In the genomic region with DNA sequence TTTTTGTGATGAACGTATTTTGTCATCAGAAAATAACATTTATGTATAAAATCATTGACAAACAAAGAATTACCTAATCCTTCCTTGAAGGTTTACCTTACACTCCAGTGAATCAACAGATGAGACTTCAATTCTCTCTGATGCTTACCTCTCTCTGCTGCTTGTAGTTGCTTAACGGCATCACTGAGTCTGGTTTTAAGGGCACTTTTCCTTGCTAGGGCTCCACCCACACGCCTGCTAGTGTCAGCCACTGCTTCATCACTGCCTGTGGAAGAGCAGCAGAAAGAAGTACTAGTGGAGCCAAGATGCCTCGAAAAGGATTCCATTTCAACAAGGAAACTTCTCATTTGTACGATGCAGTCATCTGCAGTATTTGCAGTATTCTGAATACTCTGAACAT, we compare ENCODE assay signal across 10 cellular contexts.
DNase-seq lines count a peak whose midpoint lies in the region; ATAC-seq and TF ChIP-seq lines count a peak whose summit lies in the region.
"Had no signal": no experiment of that assay in that cellular context is flagged by ENCODE, and none has a peak within 500 bp of the region (broad histone marks: within the 10 kb centered on the region; RNA-seq: fewer than 3 reads in every experiment).

No MANE protein-coding gene starts in this region.

- H4K91ac ChIP-seq in neuronal stem cell (ENCODE audit: low read depth, low read length, poor library complexity), result no peak overlapping the region

- H3K27ac Mint-ChIP-seq in stimulated activated naive B cell treated with anti-CD40 and anti-IgM and Interleukin-4, amounts not matched to agents 10 μg/mL and 1 μg/mL and 100 μg/mL, for 72 hours, result no peak overlapping the region
- no peak overlapping the region for H3K27ac Mint-ChIP-seq in CD4-positive, alpha-beta memory T cell
- no peak overlapping the region for H3K27ac Mint-ChIP-seq in natural killer cell treated with Interleukin-12 subunit alpha and Interleukin-12 subunit beta and Interleukin-15 and Interleukin-18, amount 100 ng/mL, for 72 hours

- H3K4me1 Mint-ChIP-seq in stimulated activated naive B cell treated with anti-CD40 and anti-IgM and Interleukin-4, amounts not matched to agents 10 μg/mL and 1 μg/mL and 100 μg/mL, for 72 hours, result peaks cover 6 to 34% of the 10 kb centered on the region in 2 donors
- H3K4me1 Mint-ChIP-seq in CD4-positive, alpha-beta memory T cell, result no peaks in the 10 kb centered on the region
- no peaks in the 10 kb centered on the region for H3K4me1 Mint-ChIP-seq in natural killer cell treated with Interleukin-12 subunit alpha and Interleukin-12 subunit beta and Interleukin-15 and Interleukin-18, amount 100 ng/mL, for 72 hours (ENCODE audit: low read depth in 2 of 2)

- H3K36me3 Mint-ChIP-seq in stimulated activated naive B cell treated with anti-CD40 and anti-IgM and Interleukin-4, amounts not matched to agents 10 μg/mL and 1 μg/mL and 100 μg/mL, for 72 hours, result no peaks in the 10 kb centered on the region
- no peaks in the 10 kb centered on the region for H3K36me3 Mint-ChIP-seq in CD4-positive, alpha-beta memory T cell
- H3K36me3 Mint-ChIP-seq in natural killer cell treated with Interleukin-12 subunit alpha and Interleukin-12 subunit beta and Interleukin-15 and Interleukin-18, amount 100 ng/mL, for 72 hours, result no peaks in the 10 kb centered on the region

- H3K27me3 ChIP-seq in neuronal stem cell (ENCODE audit: control insufficient read depth in 3 of 3, insufficient read depth in 3 of 3, low read depth in 1 of 3, low read length in 3 of 3), result no peaks in the 10 kb centered on the region
- H3K27me3 ChIP-seq in CD4-positive, alpha-beta memory T cell (ENCODE audit: insufficient read depth, low read length), result no peaks in the 10 kb centered on the region

- CTCF ChIA-PET in HEK293T (lab: Yijun Ruan, JAX), result no interaction called here
- CTCF ChIA-PET in CD4-positive, alpha-beta memory T cell (lab: Charles Lee; ENCODE audit: partially characterized antibody), result interaction anchor here (3.1 kb wide), 1 partner anchor 12 kb away, joined by 16 read pairs; no protein-coding TSS in a partner anchor

- intact Hi-C loops in CD4-positive, alpha-beta memory T cell (cut with micrococcal nuclease), result no loop called here

- H3K4ac ChIP-seq in neuronal stem cell (ENCODE audit: low read length), result no peak overlapping the region

- peaks cover 0 to 4% of the 10 kb centered on the region in 2 donors for H3K27me3 Mint-ChIP-seq in stimulated activated naive B cell treated with anti-CD40 and anti-IgM and Interleukin-4, amounts not matched to agents 10 μg/mL and 1 μg/mL and 100 μg/mL, for 72 hours
- H3K27me3 Mint-ChIP-seq in CD4-positive, alpha-beta memory T cell, result peaks cover 9 to 10% of the 10 kb centered on the region in 2 donors
- H3K27me3 Mint-ChIP-seq in natural killer cell treated with Interleukin-12 subunit alpha and Interleukin-12 subunit beta and Interleukin-15 and Interleukin-18, amount 100 ng/mL, for 72 hours, result peaks cover 17 to 20% of the 10 kb centered on the region in 2 donors

- no peak overlapping the region for H2BK120ac ChIP-seq in neuronal stem cell (ENCODE audit: low read depth, low read length)

- no peak overlapping the region for H2BK15ac ChIP-seq in neuronal stem cell (ENCODE audit: low read length)

- H2BK5ac ChIP-seq in neuronal stem cell (ENCODE audit: low read length), result no peak overlapping the region

- no peak overlapping the region for H3K18ac ChIP-seq in neuronal stem cell (ENCODE audit: low read length)

- H2AFZ ChIP-seq in neuronal stem cell (ENCODE audit: low read length), result peak overlapping the region; percentile 27

- no peak overlapping the region for H3K4me3 Mint-ChIP-seq in stimulated activated naive B cell treated with anti-CD40 and anti-IgM and Interleukin-4, amounts not matched to agents 10 μg/mL and 1 μg/mL and 100 μg/mL, for 72 hours
- no peak overlapping the region for H3K4me3 Mint-ChIP-seq in CD4-positive, alpha-beta memory T cell
- H3K4me3 Mint-ChIP-seq in natural killer cell treated with Interleukin-12 subunit alpha and Interleukin-12 subunit beta and Interleukin-15 and Interleukin-18, amount 100 ng/mL, for 72 hours, result no peak overlapping the region

- H3K4me2 ChIP-seq in neuronal stem cell (ENCODE audit: insufficient read depth, low read length, poor library complexity, severe bottlenecking), result no peak overlapping the region

- DNase-seq in DMS79 (lab: John Stamatoyannopoulos, UW) (peak; percentile 30), NCI-H524 (lab: John Stamatoyannopoulos, UW) (peak; percentile 41 to 63), fibroblast of peridontal ligament (ENCODE audit: extremely low read depth) (peak; percentile 77), neuronal stem cell (ENCODE audit: low spot score) (no peak), HEK293T (ENCODE audit: extremely low spot score) (no peak)
- DNase-seq in stimulated activated naive B cell treated with anti-CD40 and anti-IgM and Interleukin-4, amounts not matched to agents 10 μg/mL and 1 μg/mL and 100 μg/mL, for 72 hours, result no peak
- no peak for DNase-seq in CD4-positive, alpha-beta memory T cell
- no peak for DNase-seq in natural killer cell treated with Interleukin-12 subunit alpha and Interleukin-12 subunit beta and Interleukin-15 and Interleukin-18, amount 100 ng/mL, for 72 hours (ENCODE audit: low spot score)
- DNase-seq: activated CD4-positive, alpha-beta T cell treated with anti-CD3 and anti-CD28 coated beads for 4 hours; NCI-H2107 had no signal

- H3K4me1 ChIP-seq in neuronal stem cell (ENCODE audit: control insufficient read depth in 2 of 2, insufficient read depth in 1 of 2, low read depth in 1 of 2, low read length in 2 of 2), result no peaks in the 10 kb centered on the region
- H3K4me1 ChIP-seq in CD4-positive, alpha-beta memory T cell (ENCODE audit: insufficient read depth, low read length), result no peaks in the 10 kb centered on the region

- ATAC-seq in stimulated activated naive B cell treated with anti-CD40 and anti-IgM and Interleukin-4, amounts not matched to agents 10 μg/mL and 1 μg/mL and 100 μg/mL, for 72 hours (replicated peaks), result no peak
- ATAC-seq in natural killer cell treated with Interleukin-12 subunit alpha and Interleukin-12 subunit beta and Interleukin-15 and Interleukin-18, amount 100 ng/mL, for 72 hours, result no peak

- no peak overlapping the region for H2AK5ac ChIP-seq in neuronal stem cell (ENCODE audit: low read depth, low read length)

- no peaks in the 10 kb centered on the region for H3K9me3 Mint-ChIP-seq in stimulated activated naive B cell treated with anti-CD40 and anti-IgM and Interleukin-4, amounts not matched to agents 10 μg/mL and 1 μg/mL and 100 μg/mL, for 72 hours
- H3K9me3 Mint-ChIP-seq in CD4-positive, alpha-beta memory T cell, result no peaks in the 10 kb centered on the region
- H3K9me3 Mint-ChIP-seq in natural killer cell treated with Interleukin-12 subunit alpha and Interleukin-12 subunit beta and Interleukin-15 and Interleukin-18, amount 100 ng/mL, for 72 hours, result no peaks in the 10 kb centered on the region

- H4K8ac ChIP-seq in neuronal stem cell (ENCODE audit: low read depth, low read length), result no peak overlapping the region

- no peaks in the 10 kb centered on the region for H3K9me3 ChIP-seq in neuronal stem cell (replicated peaks in 1 of 2; ENCODE audit: control insufficient read depth in 2 of 2, insufficient read depth in 1 of 2, low read depth in 1 of 2, low read length in 2 of 2)
- no peaks in the 10 kb centered on the region for H3K9me3 ChIP-seq in CD4-positive, alpha-beta memory T cell (ENCODE audit: control insufficient read depth in 1 of 2, low read length in 2 of 2)

- POLR2A ChIA-PET in HEK293T (lab: Yijun Ruan, JAX), result no interaction called here
- POLR2A ChIA-PET in CD4-positive, alpha-beta memory T cell (lab: Charles Lee; ENCODE audit: partially characterized antibody), result no interaction called here

- H3K79me1 ChIP-seq in neuronal stem cell (ENCODE audit: low read depth, low read length), result no peaks in the 10 kb centered on the region

- no peak overlapping the region for H3K4me3 ChIP-seq in neuronal stem cell (ENCODE audit: low read length in 2 of 2)
- H3K4me3 ChIP-seq in CD4-positive, alpha-beta memory T cell (ENCODE audit: low read length in 2 of 2), result no peak overlapping the region

- no peak overlapping the region for H3K9ac ChIP-seq in neuronal stem cell (ENCODE audit: low read depth, low read length, poor library complexity)

- WGBS in neuronal stem cell (ENCODE audit: extremely low coverage in 2 of 2, insufficient read length in 2 of 2, insufficient replicate concordance in 1 of 2), 2 donors, result no CpG with 5 or more reads among the region's 5 CpGs

- H3K27ac ChIP-seq in neuronal stem cell (replicated peaks; ENCODE audit: low read length), result no peak overlapping the region
- H3K27ac ChIP-seq in CD4-positive, alpha-beta memory T cell (ENCODE audit: low read depth, low read length), result no peak overlapping the region

- H3K23ac ChIP-seq in neuronal stem cell (ENCODE audit: low read depth, low read length, poor library complexity), result no peak overlapping the region

- H3K14ac ChIP-seq in neuronal stem cell (ENCODE audit: low read length), result no peak overlapping the region

- H3K36me3 ChIP-seq in neuronal stem cell (replicated peaks in 1 of 2; ENCODE audit: control insufficient read depth in 2 of 2, insufficient read depth in 2 of 2, low read length in 2 of 2), result no peaks in the 10 kb centered on the region
- no peaks in the 10 kb centered on the region for H3K36me3 ChIP-seq in CD4-positive, alpha-beta memory T cell (ENCODE audit: insufficient read depth, low read length)

- H2BK12ac ChIP-seq in neuronal stem cell (ENCODE audit: low read length), result no peak overlapping the region

TF ChIP-seq in HEK293T, 16 proteins besides CTCF, POLR2A, EP300 and RAD21 (continues in another document):
- TF ChIP-seq FOXM1 (IDR thresholded peaks at IDR 0.05; ENCODE audit: borderline replicate concordance) (no peak), PKNOX1 (IDR thresholded peaks at IDR 0.05) (no peak), BHLHE40 (IDR thresholded peaks at IDR 0.05; ENCODE audit: borderline replicate concordance) (no peak), HDGF (IDR thresholded peaks at IDR 0.05; ENCODE audit: borderline replicate concordance) (no peak), TARDBP (IDR thresholded peaks at IDR 0.05) (no peak), ARNT (IDR thresholded peaks at IDR 0.05) (no peak), ELF4 (IDR thresholded peaks at IDR 0.05) (no peak), NFRKB (IDR thresholded peaks at IDR 0.05) (no peak), CTBP1 (IDR thresholded peaks at IDR 0.05; ENCODE audit: borderline replicate concordance) (no peak), ZNF384 (IDR thresholded peaks at IDR 0.05) (no peak), FOXA1 (IDR thresholded peaks at IDR 0.05) (no peak), L3MBTL2 (conservative IDR thresholded peaks at IDR 0.05) (no peak)

Comparison
In these comparisons a context has a peak if more than half of its experiments do, and no peak if none do; other contexts are left out.
1. DNase-seq: peak in DMS79 (single experiment), NCI-H524 (2 of 2) and fibroblast of peridontal ligament (single experiment); none in neuronal stem cell (single experiment), stimulated activated naive B cell treated with anti-CD40 and anti-IgM and Interleukin-4, amounts not matched to agents 10 μg/mL and 1 μg/mL and 100 μg/mL, for 72 hours (single experiment), HEK293T (single experiment), CD4-positive, alpha-beta memory T cell (0 of 5) and natural killer cell treated with Interleukin-12 subunit alpha and Interleukin-12 subunit beta and Interleukin-15 and Interleukin-18, amount 100 ng/mL, for 72 hours (single experiment).